1 cellular context compared by ENCODE assay signal in genomic region chr20:63049561-63050221, GRCh38.
TF ChIP-seq lines count a peak whose summit lies in the region.

No MANE protein-coding gene starts in this region.

TF ChIP-seq in HepG2, 621 proteins besides CTCF, POLR2A, EP300 and RAD21 (continued from another document):
- TF ChIP-seq ZNF577 (CRISPR knock-in tag; IDR thresholded peaks at IDR 0.05; ENCODE audit: borderline replicate concordance, low read depth) (no peak), ZNF530 (CRISPR knock-in tag; IDR thresholded peaks at IDR 0.05; ENCODE audit: low read depth) (no peak), ZNF232 (CRISPR knock-in tag; IDR thresholded peaks at IDR 0.05; ENCODE audit: borderline replicate concordance) (no peak), CREB1 (IDR thresholded peaks at IDR 0.05) (no peak), CREB1 (CRISPR knock-in tag; IDR thresholded peaks at IDR 0.05) (no peak), MTA3 (CRISPR knock-in tag; IDR thresholded peaks at IDR 0.05) (no peak), GLMP (CRISPR knock-in tag; IDR thresholded peaks at IDR 0.05; ENCODE audit: borderline replicate concordance) (no peak), TAF15 (IDR thresholded peaks at IDR 0.05; ENCODE audit: low read depth, low read length, poor library complexity, severe bottlenecking) (no peak), PATZ1 (CRISPR knock-in tag; IDR thresholded peaks at IDR 0.05) (no peak), ZBTB46 (CRISPR knock-in tag; IDR thresholded peaks at IDR 0.05; ENCODE audit: borderline replicate concordance) (no peak), SP1 (IDR thresholded peaks at IDR 0.05) (no peak), SP1 (CRISPR knock-in tag; IDR thresholded peaks at IDR 0.05) (no peak), PTBP1 (IDR thresholded peaks at IDR 0.05; ENCODE audit: low read depth, low read length, poor library complexity, severe bottlenecking) (no peak), SPEN (CRISPR knock-in tag; IDR thresholded peaks at IDR 0.05; ENCODE audit: low read depth) (0 out of 2 replicates have a peak, but pooled peaks have one; percentile 9), CENPX (CRISPR knock-in tag; IDR thresholded peaks at IDR 0.05) (no peak), RFX1 (IDR thresholded peaks at IDR 0.05) (peak; percentile 10; the same call in 1 of the 2 replicates), SATB2 (CRISPR knock-in tag; IDR thresholded peaks at IDR 0.05) (no peak), STAG1 (CRISPR knock-in tag; IDR thresholded peaks at IDR 0.05) (0 out of 2 replicates have a peak, but pooled peaks have one; percentile 12), HIVEP1 (CRISPR knock-in tag; IDR thresholded peaks at IDR 0.05) (no peak), PBX2 (CRISPR knock-in tag; IDR thresholded peaks at IDR 0.05) (no peak), PHF21A (CRISPR knock-in tag; IDR thresholded peaks at IDR 0.05) (no peak), ZNF674 (CRISPR knock-in tag; IDR thresholded peaks at IDR 0.05; ENCODE audit: low read depth) (no peak), ZFP36L1 (CRISPR knock-in tag; IDR thresholded peaks at IDR 0.05) (no peak), HNRNPL (IDR thresholded peaks at IDR 0.05; ENCODE audit: low read depth, low read length) (no peak), MTA1 (CRISPR knock-in tag; IDR thresholded peaks at IDR 0.05; ENCODE audit: borderline replicate concordance) (0 out of 2 replicates have a peak, but pooled peaks have one; percentile 5), ZNF263 (CRISPR knock-in tag; IDR thresholded peaks at IDR 0.05) (0 out of 2 replicates have a peak, but pooled peaks have one; percentile 9), ZNF274 (CRISPR knock-in tag; IDR thresholded peaks at IDR 0.05) (no peak), ZSCAN22 (CRISPR knock-in tag; IDR thresholded peaks at IDR 0.05) (no peak), ZNF234 (CRISPR knock-in tag; conservative IDR thresholded peaks at IDR 0.05) (no peak)
- TF ChIP-seq, protein P1, sequence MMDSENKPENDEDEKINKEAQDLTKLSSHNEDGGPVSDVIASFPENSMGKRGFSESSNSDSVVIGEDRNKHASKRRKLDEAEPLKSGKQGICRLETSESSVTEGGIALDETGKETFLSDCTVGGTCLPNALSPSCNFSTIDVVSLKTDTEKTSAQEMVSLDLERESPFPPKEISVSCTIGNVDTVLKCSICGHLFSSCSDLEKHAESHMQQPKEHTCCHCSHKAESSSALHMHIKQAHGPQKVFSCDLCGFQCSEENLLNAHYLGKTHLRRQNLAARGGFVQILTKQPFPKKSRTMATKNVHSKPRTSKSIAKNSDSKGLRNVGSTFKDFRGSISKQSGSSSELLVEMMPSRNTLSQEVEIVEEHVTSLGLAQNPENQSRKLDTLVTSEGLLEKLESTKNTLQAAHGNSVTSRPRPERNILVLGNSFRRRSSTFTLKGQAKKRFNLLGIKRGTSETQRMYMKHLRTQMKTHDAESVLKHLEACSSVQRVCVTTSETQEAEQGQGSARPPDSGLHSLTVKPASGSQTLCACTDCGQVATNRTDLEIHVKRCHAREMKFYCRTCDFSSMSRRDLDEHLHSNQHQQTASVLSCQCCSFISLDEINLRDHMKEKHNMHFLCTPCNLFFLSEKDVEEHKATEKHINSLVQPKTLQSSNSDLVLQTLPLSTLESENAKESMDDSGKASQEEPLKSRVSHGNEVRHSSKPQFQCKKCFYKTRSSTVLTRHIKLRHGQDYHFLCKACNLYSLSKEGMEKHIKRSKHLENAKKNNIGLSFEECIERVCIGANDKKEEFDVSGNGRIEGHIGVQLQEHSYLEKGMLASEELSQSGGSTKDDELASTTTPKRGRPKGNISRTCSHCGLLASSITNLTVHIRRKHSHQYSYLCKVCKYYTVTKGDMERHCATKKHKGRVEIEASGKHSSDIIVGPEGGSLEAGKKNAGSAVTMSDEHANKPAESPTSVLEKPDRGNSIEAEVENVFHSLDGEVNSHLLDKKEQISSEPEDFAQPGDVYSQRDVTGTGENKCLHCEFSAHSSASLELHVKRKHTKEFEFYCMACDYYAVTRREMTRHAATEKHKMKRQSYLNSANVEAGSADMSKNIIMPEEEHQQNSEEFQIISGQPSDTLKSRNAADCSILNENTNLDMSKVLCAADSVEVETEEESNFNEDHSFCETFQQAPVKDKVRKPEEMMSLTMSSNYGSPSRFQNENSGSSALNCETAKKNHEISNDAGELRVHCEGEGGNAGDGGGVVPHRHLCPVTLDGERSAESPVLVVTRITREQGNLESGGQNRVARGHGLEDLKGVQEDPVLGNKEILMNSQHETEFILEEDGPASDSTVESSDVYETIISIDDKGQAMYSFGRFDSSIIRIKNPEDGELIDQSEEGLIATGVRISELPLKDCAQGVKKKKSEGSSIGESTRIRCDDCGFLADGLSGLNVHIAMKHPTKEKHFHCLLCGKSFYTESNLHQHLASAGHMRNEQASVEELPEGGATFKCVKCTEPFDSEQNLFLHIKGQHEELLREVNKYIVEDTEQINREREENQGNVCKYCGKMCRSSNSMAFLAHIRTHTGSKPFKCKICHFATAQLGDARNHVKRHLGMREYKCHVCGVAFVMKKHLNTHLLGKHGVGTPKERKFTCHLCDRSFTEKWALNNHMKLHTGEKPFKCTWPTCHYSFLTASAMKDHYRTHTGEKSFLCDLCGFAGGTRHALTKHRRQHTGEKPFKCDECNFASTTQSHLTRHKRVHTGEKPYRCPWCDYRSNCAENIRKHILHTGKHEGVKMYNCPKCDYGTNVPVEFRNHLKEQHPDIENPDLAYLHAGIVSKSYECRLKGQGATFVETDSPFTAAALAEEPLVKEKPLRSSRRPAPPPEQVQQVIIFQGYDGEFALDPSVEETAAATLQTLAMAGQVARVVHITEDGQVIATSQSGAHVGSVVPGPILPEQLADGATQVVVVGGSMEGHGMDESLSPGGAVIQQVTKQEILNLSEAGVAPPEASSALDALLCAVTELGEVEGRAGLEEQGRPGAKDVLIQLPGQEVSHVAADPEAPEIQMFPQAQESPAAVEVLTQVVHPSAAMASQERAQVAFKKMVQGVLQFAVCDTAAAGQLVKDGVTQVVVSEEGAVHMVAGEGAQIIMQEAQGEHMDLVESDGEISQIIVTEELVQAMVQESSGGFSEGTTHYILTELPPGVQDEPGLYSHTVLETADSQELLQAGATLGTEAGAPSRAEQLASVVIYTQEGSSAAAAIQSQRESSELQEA (CRISPR knock-in tag; IDR thresholded peaks at IDR 0.05; ENCODE audit: not compliant biosample characterization): no peak
- TF ChIP-seq, protein P2, sequence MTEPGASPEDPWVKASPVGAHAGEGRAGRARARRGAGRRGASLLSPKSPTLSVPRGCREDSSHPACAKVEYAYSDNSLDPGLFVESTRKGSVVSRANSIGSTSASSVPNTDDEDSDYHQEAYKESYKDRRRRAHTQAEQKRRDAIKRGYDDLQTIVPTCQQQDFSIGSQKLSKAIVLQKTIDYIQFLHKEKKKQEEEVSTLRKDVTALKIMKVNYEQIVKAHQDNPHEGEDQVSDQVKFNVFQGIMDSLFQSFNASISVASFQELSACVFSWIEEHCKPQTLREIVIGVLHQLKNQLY (CRISPR knock-in tag; IDR thresholded peaks at IDR 0.05): no peak
- TF ChIP-seq, protein P3, sequence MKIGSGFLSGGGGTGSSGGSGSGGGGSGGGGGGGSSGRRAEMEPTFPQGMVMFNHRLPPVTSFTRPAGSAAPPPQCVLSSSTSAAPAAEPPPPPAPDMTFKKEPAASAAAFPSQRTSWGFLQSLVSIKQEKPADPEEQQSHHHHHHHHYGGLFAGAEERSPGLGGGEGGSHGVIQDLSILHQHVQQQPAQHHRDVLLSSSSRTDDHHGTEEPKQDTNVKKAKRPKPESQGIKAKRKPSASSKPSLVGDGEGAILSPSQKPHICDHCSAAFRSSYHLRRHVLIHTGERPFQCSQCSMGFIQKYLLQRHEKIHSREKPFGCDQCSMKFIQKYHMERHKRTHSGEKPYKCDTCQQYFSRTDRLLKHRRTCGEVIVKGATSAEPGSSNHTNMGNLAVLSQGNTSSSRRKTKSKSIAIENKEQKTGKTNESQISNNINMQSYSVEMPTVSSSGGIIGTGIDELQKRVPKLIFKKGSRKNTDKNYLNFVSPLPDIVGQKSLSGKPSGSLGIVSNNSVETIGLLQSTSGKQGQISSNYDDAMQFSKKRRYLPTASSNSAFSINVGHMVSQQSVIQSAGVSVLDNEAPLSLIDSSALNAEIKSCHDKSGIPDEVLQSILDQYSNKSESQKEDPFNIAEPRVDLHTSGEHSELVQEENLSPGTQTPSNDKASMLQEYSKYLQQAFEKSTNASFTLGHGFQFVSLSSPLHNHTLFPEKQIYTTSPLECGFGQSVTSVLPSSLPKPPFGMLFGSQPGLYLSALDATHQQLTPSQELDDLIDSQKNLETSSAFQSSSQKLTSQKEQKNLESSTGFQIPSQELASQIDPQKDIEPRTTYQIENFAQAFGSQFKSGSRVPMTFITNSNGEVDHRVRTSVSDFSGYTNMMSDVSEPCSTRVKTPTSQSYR (CRISPR knock-in tag; IDR thresholded peaks at IDR 0.05; ENCODE audit: borderline replicate concordance): no peak
- TF ChIP-seq, protein P4, sequence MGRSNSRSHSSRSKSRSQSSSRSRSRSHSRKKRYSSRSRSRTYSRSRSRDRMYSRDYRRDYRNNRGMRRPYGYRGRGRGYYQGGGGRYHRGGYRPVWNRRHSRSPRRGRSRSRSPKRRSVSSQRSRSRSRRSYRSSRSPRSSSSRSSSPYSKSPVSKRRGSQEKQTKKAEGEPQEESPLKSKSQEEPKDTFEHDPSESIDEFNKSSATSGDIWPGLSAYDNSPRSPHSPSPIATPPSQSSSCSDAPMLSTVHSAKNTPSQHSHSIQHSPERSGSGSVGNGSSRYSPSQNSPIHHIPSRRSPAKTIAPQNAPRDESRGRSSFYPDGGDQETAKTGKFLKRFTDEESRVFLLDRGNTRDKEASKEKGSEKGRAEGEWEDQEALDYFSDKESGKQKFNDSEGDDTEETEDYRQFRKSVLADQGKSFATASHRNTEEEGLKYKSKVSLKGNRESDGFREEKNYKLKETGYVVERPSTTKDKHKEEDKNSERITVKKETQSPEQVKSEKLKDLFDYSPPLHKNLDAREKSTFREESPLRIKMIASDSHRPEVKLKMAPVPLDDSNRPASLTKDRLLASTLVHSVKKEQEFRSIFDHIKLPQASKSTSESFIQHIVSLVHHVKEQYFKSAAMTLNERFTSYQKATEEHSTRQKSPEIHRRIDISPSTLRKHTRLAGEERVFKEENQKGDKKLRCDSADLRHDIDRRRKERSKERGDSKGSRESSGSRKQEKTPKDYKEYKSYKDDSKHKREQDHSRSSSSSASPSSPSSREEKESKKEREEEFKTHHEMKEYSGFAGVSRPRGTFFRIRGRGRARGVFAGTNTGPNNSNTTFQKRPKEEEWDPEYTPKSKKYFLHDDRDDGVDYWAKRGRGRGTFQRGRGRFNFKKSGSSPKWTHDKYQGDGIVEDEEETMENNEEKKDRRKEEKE (IDR thresholded peaks at IDR 0.05): no peak
- TF ChIP-seq, protein P5, sequence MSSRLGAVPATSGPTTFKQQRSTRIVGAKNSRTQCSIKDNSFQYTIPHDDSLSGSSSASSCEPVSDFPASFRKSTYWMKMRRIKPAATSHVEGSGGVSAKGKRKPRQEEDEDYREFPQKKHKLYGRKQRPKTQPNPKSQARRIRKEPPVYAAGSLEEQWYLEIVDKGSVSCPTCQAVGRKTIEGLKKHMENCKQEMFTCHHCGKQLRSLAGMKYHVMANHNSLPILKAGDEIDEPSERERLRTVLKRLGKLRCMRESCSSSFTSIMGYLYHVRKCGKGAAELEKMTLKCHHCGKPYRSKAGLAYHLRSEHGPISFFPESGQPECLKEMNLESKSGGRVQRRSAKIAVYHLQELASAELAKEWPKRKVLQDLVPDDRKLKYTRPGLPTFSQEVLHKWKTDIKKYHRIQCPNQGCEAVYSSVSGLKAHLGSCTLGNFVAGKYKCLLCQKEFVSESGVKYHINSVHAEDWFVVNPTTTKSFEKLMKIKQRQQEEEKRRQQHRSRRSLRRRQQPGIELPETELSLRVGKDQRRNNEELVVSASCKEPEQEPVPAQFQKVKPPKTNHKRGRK (CRISPR knock-in tag; IDR thresholded peaks at IDR 0.05): no peak
TF ChIP-seq in HepG2: peak in this region for 6.
